ENCODE assay signal across 12 cellular contexts in genomic region chr13:32033744-32034143, GRCh38. TPM values are rescaled to one million over a fixed set of nuclear protein-coding genes. Genes with fewer than 3 reads are reported as not detected.
DNase-seq lines count a peak whose midpoint lies in the region; ATAC-seq and TF ChIP-seq lines count a peak whose summit lies in the region.
"Had no signal": no experiment of that assay in that cellular context is flagged by ENCODE, and none has a peak within 500 bp of the region (broad histone marks: within the 10 kb centered on the region; RNA-seq: fewer than 3 reads in every experiment).

No MANE protein-coding gene starts in this region.

- H3K27ac Mint-ChIP-seq in natural killer cell treated with Interleukin-12 subunit alpha and Interleukin-12 subunit beta and Interleukin-15 and Interleukin-18, amount 100 ng/mL, for 72 hours: no peak overlapping the region
- H3K27ac Mint-ChIP-seq in natural killer cell: no peak overlapping the region
- H3K27ac Mint-ChIP-seq in activated CD8-positive, alpha-beta T cell treated with anti-CD3 and anti-CD28 coated beads, Interleukin-2, amount 10 ng/mL, durations not matched to agents 7 days and 5 days: no peak overlapping the region
- H3K27ac Mint-ChIP-seq: WTC11 had no signal

- TF ChIP-seq CTCF in natural killer cell (IDR thresholded peaks at IDR 0.05): no peak
- no peak for TF ChIP-seq CTCF in coronary artery (IDR thresholded peaks at IDR 0.05)

- POLR2A ChIA-PET in activated CD8-positive, alpha-beta T cell treated with anti-CD3 and anti-CD28 coated beads, Interleukin-2, amount 10 ng/mL, durations not matched to agents 7 days and 5 days (lab: Charles Lee): no interaction called here

- CTCF ChIA-PET in activated CD8-positive, alpha-beta T cell treated with anti-CD3 and anti-CD28 coated beads, Interleukin-2, amount 10 ng/mL, durations not matched to agents 7 days and 5 days (lab: Charles Lee): no interaction called here

- no peaks in the 10 kb centered on the region for H3K36me3 Mint-ChIP-seq in natural killer cell treated with Interleukin-12 subunit alpha and Interleukin-12 subunit beta and Interleukin-15 and Interleukin-18, amount 100 ng/mL, for 72 hours
- H3K36me3 Mint-ChIP-seq in natural killer cell: no peaks in the 10 kb centered on the region
- no peaks in the 10 kb centered on the region for H3K36me3 Mint-ChIP-seq in activated CD8-positive, alpha-beta T cell treated with anti-CD3 and anti-CD28 coated beads, Interleukin-2, amount 10 ng/mL, durations not matched to agents 7 days and 5 days (ENCODE audit: low read depth)
- H3K36me3 Mint-ChIP-seq: WTC11 had no signal

- DNase-seq in natural killer cell treated with Interleukin-12 subunit alpha and Interleukin-12 subunit beta and Interleukin-15 and Interleukin-18, amount 100 ng/mL, for 72 hours (ENCODE audit: low spot score): no peak
- no peak for DNase-seq in natural killer cell
- DNase-seq in NCI-H2107 (lab: John Stamatoyannopoulos, UW): peak; percentile 27
- DNase-seq in coronary artery (ENCODE audit: low spot score): no peak
- DNase-seq in aorta: no peak
- DNase-seq in activated CD8-positive, alpha-beta T cell treated with anti-CD3 and anti-CD28 coated beads, Interleukin-2, amount 10 ng/mL, durations not matched to agents 7 days and 5 days: no peak
- DNase-seq in stimulated activated CD4-positive, alpha-beta T cell treated with anti-CD3 and anti-CD28 coated beads, Interleukin-12 subunit alpha, Interleukin-12 subunit beta, amount 100 ng/mL, for 4 hours: no peak
- DNase-seq: stimulated activated naive CD4-positive, alpha-beta T cell had no signal

- intact Hi-C loops in natural killer cell (cut with micrococcal nuclease): loop anchor here (10.0 kb wide), 1 partner anchor 281 kb away; the partner anchor contains the start of genes BRCA2 and ZAR1L
- intact Hi-C loops in aorta (cut with DNase I): loop anchor here in 1 of 2 donors (5.0 kb wide), 1 partner anchor 84 kb away; no protein-coding TSS in a partner anchor

- no peaks in the 10 kb centered on the region for H3K36me3 ChIP-seq in aorta (ENCODE audit: control insufficient read depth in 1 of 2, insufficient read depth in 2 of 2, low read length in 1 of 2)

- H3K27me3 Mint-ChIP-seq in natural killer cell treated with Interleukin-12 subunit alpha and Interleukin-12 subunit beta and Interleukin-15 and Interleukin-18, amount 100 ng/mL, for 72 hours: peaks cover 0 to 7% of the 10 kb centered on the region in 2 donors
- peaks cover 3 to 20% of the 10 kb centered on the region in 2 donors for H3K27me3 Mint-ChIP-seq in natural killer cell (ENCODE audit: low read depth in 2 of 2)
- peaks cover 30% of the 10 kb centered on the region for H3K27me3 Mint-ChIP-seq in activated CD8-positive, alpha-beta T cell treated with anti-CD3 and anti-CD28 coated beads, Interleukin-2, amount 10 ng/mL, durations not matched to agents 7 days and 5 days (ENCODE audit: low read depth)

- H3K4me1 Mint-ChIP-seq in natural killer cell treated with Interleukin-12 subunit alpha and Interleukin-12 subunit beta and Interleukin-15 and Interleukin-18, amount 100 ng/mL, for 72 hours (ENCODE audit: low read depth in 2 of 2): peaks cover 14 to 25% of the 10 kb centered on the region in 2 donors
- peaks cover 19 to 31% of the 10 kb centered on the region in 2 donors for H3K4me1 Mint-ChIP-seq in natural killer cell
- peaks cover 21% of the 10 kb centered on the region for H3K4me1 Mint-ChIP-seq in activated CD8-positive, alpha-beta T cell treated with anti-CD3 and anti-CD28 coated beads, Interleukin-2, amount 10 ng/mL, durations not matched to agents 7 days and 5 days (ENCODE audit: low read depth)

- H3K9me3 ChIP-seq in aorta (ENCODE audit: control insufficient read depth, low read length): no peaks in the 10 kb centered on the region

- no peak for ATAC-seq in natural killer cell treated with Interleukin-12 subunit alpha and Interleukin-12 subunit beta and Interleukin-15 and Interleukin-18, amount 100 ng/mL, for 72 hours
- ATAC-seq in natural killer cell (no peak), aorta (ENCODE audit: low FRiP score) (no peak), esophagus mucosa (no peak)
- ATAC-seq in activated CD8-positive, alpha-beta T cell treated with anti-CD3 and anti-CD28 coated beads, Interleukin-2, amount 10 ng/mL, durations not matched to agents 7 days and 5 days: no peak
- ATAC-seq: K562, WTC11 had no signal

- peaks cover 3% of the 10 kb centered on the region in 2 donors for H3K4me1 ChIP-seq in aorta (ENCODE audit: control insufficient read depth in 1 of 2, insufficient read depth in 2 of 2, low read length in 2 of 2)

- WGBS in aorta, 2 donors: 87 to 91% methylated on average over 3 of the region's 3 CpGs

- H3K9me3 Mint-ChIP-seq in natural killer cell treated with Interleukin-12 subunit alpha and Interleukin-12 subunit beta and Interleukin-15 and Interleukin-18, amount 100 ng/mL, for 72 hours: no peaks in the 10 kb centered on the region
- H3K9me3 Mint-ChIP-seq in natural killer cell: no peaks in the 10 kb centered on the region
- no peaks in the 10 kb centered on the region for H3K9me3 Mint-ChIP-seq in activated CD8-positive, alpha-beta T cell treated with anti-CD3 and anti-CD28 coated beads, Interleukin-2, amount 10 ng/mL, durations not matched to agents 7 days and 5 days (ENCODE audit: insufficient read depth)
- H3K9me3 Mint-ChIP-seq: WTC11 had no signal

- peak overlapping the region; percentile 68 to 89 for H3K27ac ChIP-seq in coronary artery
- no peak overlapping the region for H3K27ac ChIP-seq in aorta (ENCODE audit: low read depth in 1 of 2, low read length in 2 of 2)
- H3K27ac ChIP-seq: C4-2B had no signal

- peak overlapping the region; percentile 84 for H3K4me3 Mint-ChIP-seq in natural killer cell treated with Interleukin-12 subunit alpha and Interleukin-12 subunit beta and Interleukin-15 and Interleukin-18, amount 100 ng/mL, for 72 hours
- H3K4me3 Mint-ChIP-seq in natural killer cell: no peak overlapping the region
- no peak overlapping the region for H3K4me3 Mint-ChIP-seq in activated CD8-positive, alpha-beta T cell treated with anti-CD3 and anti-CD28 coated beads, Interleukin-2, amount 10 ng/mL, durations not matched to agents 7 days and 5 days
- H3K4me3 Mint-ChIP-seq: WTC11 had no signal

- H3K4me3 ChIP-seq in coronary artery: peak overlapping the region; percentile 88
- H3K4me3 ChIP-seq in aorta (ENCODE audit: low read length in 2 of 2): peak overlapping the region; percentile 10 to 34
- H3K4me3 ChIP-seq: K562 had no signal

- H3K27me3 ChIP-seq in aorta (ENCODE audit: control insufficient read depth in 1 of 2, insufficient read depth in 2 of 2, low read length in 1 of 2): no peaks in the 10 kb centered on the region

RNA-seq across cellular contexts. Expression of gene FRY, which starts 2.2 kb away (rescaled TPM):
- 1 to 10 TPM; 1.5 to 6.1 TPM for total RNA-seq in natural killer cell treated with Interleukin-12 subunit alpha and Interleukin-12 subunit beta and Interleukin-15 and Interleukin-18, amount 100 ng/mL, for 72 hours
- total RNA-seq in natural killer cell: 10 to 100 TPM; 25.1 to 52.1 (median 27.4) TPM
- total RNA-seq in aorta: 100 to 1,000 TPM; 141 to 328 TPM
- polyA plus RNA-seq in aorta: 10 to 100 TPM; 24.8 to 49.3 TPM
- 1 to 10 TPM in 1 of 2 experiments, under 1 TPM in 1; 0.47 to 1.4 TPM for total RNA-seq in activated CD8-positive, alpha-beta T cell treated with anti-CD3 and anti-CD28 coated beads, Interleukin-2, amount 10 ng/mL, durations not matched to agents 7 days and 5 days
- total RNA-seq in esophagus mucosa: 10.2 TPM

Comparison
In these comparisons a context has a peak if more than half of its experiments do, and no peak if none do; other contexts are left out.
1. H3K27ac ChIP-seq: peak in coronary artery (2 of 2); none in aorta (0 of 2).